In genomic region chr14:75081835-75082234, GRCh38 we compare ENCODE assay signal across 16 cellular contexts. TPM values are rescaled to one million over a fixed set of nuclear protein-coding genes. Genes with fewer than 3 reads are reported as not detected.
A peak's percentile ranks its signal among the peaks of the same experiment; 100 is the strongest.
DNase-seq lines count a peak whose midpoint lies in the region; ATAC-seq and TF ChIP-seq lines count a peak whose summit lies in the region.
"Had no signal": no experiment of that assay in that cellular context is flagged by ENCODE, and none has a peak within 500 bp of the region (broad histone marks: within the 10 kb centered on the region; RNA-seq: fewer than 3 reads in every experiment).

No MANE protein-coding gene starts in this region.

- TF ChIP-seq CTCF in VCaP (conservative IDR thresholded peaks at IDR 0.05) (no peak), esophagus muscularis mucosa (IDR thresholded peaks at IDR 0.05) (no peak), mesothelial cell of epicardium (IDR thresholded peaks at IDR 0.05; ENCODE audit: unreplicated experiment) (no peak)

- CTCF ChIA-PET in activated CD4-positive, alpha-beta T cell treated with anti-CD3 and anti-CD28 coated beads for 36 hours (lab: Charles Lee) = interaction anchor here (0.7 kb wide), 1 partner anchor 12 kb away, joined by 3 read pairs; the partner anchor contains the start of gene ZC2HC1C

- no peaks in the 10 kb centered on the region for H3K27me3 ChIP-seq in esophagus muscularis mucosa
- no peaks in the 10 kb centered on the region for H3K27me3 ChIP-seq in skeletal muscle tissue (ENCODE audit: control insufficient read depth in 3 of 3, insufficient read depth in 3 of 3, low read length in 3 of 3)

- H3K9me3 Mint-ChIP-seq in mesothelial cell of epicardium = no peaks in the 10 kb centered on the region
- H3K9me3 Mint-ChIP-seq in activated CD4-positive, alpha-beta T cell treated with anti-CD3 and anti-CD28 coated beads for 36 hours (ENCODE audit: low read depth) = no peaks in the 10 kb centered on the region
- H3K9me3 Mint-ChIP-seq: CD4-positive, CD25-positive, alpha-beta regulatory T cell had no signal

- TF ChIP-seq EP300 in esophagus muscularis mucosa (IDR thresholded peaks at IDR 0.05) = no peak

- no peak for ATAC-seq in activated CD4-positive, alpha-beta T cell treated with anti-CD3 and anti-CD28 coated beads for 36 hours
- ATAC-seq: GM12878 had no signal

- H3K4me1 Mint-ChIP-seq in mesothelial cell of epicardium = no peaks in the 10 kb centered on the region
- peaks cover 25% of the 10 kb centered on the region for H3K4me1 Mint-ChIP-seq in activated CD4-positive, alpha-beta T cell treated with anti-CD3 and anti-CD28 coated beads for 36 hours
- H3K4me1 Mint-ChIP-seq: CD4-positive, CD25-positive, alpha-beta regulatory T cell had no signal

- no peak overlapping the region for H3K4me3 Mint-ChIP-seq in mesothelial cell of epicardium
- no peak overlapping the region for H3K4me3 Mint-ChIP-seq in activated CD4-positive, alpha-beta T cell treated with anti-CD3 and anti-CD28 coated beads for 36 hours
- H3K4me3 Mint-ChIP-seq: CD4-positive, CD25-positive, alpha-beta regulatory T cell had no signal

- POLR2A ChIA-PET in activated CD4-positive, alpha-beta T cell treated with anti-CD3 and anti-CD28 coated beads for 36 hours (lab: Charles Lee) = no interaction called here

- H3K36me3 ChIP-seq in esophagus muscularis mucosa (peaks cover 30 to 58% (median 43%) of the 10 kb centered on the region in 4 donors), skeletal muscle tissue (ENCODE audit: control insufficient read depth in 3 of 3, insufficient read depth in 3 of 3, low read length in 3 of 3) (peaks cover 22 to 48% (median 43%) of the 10 kb centered on the region in 3 donors)

- no peaks in the 10 kb centered on the region for H3K27me3 Mint-ChIP-seq in mesothelial cell of epicardium (ENCODE audit: low read depth)
- H3K27me3 Mint-ChIP-seq in activated CD4-positive, alpha-beta T cell treated with anti-CD3 and anti-CD28 coated beads for 36 hours = no peaks in the 10 kb centered on the region
- H3K27me3 Mint-ChIP-seq: CD4-positive, CD25-positive, alpha-beta regulatory T cell had no signal

- H3K27ac Mint-ChIP-seq in mesothelial cell of epicardium = peak overlapping the region; percentile 12
- H3K27ac Mint-ChIP-seq in activated CD4-positive, alpha-beta T cell treated with anti-CD3 and anti-CD28 coated beads for 36 hours = no peak overlapping the region

- H3K27ac ChIP-seq in VCaP = peak overlapping the region; percentile 15; the same call in 1 of the 2 replicates
- H3K27ac ChIP-seq in esophagus muscularis mucosa (replicated peaks in 1 of 4) = peak overlapping the region; percentile 33 to 73 (median 62)
- H3K27ac ChIP-seq in skeletal muscle tissue (ENCODE audit: low read depth, low read length) = peak overlapping the region; percentile 31
- H3K27ac ChIP-seq: RWPE1 had no signal

- no peaks in the 10 kb centered on the region for H3K9me3 ChIP-seq in esophagus muscularis mucosa
- H3K9me3 ChIP-seq in skeletal muscle tissue (ENCODE audit: control insufficient read depth in 3 of 3, low read length in 3 of 3) = no peaks in the 10 kb centered on the region
- H3K9me3 ChIP-seq: HAP-1 had no signal

- DNase-seq in esophagus muscularis mucosa (ENCODE audit: extremely low spot score) = no peak
- no peak for DNase-seq in mesothelial cell of epicardium (ENCODE audit: low spot score in 2 of 2, unreplicated experiment in 2 of 2)
- DNase-seq in effector CD8-positive, alpha-beta T cell (lab: John Stamatoyannopoulos, UW) = no peak
- DNase-seq in NCI-H2029 treated with DMSO at 0.1 percent for 48 hours (lab: John Stamatoyannopoulos, UW) = no peak
- DNase-seq in activated CD4-positive, alpha-beta T cell treated with anti-CD3 and anti-CD28 coated beads for 36 hours = no peak
- DNase-seq in NCI-H146 treated with DMSO at 0.1 percent for 48 hours (lab: John Stamatoyannopoulos, UW; ENCODE audit: unreplicated experiment) = no peak
- DNase-seq: CD4-positive, CD25-positive, alpha-beta regulatory T cell; NCI-H1436; NCI-H2107; NCI-H226; NCI-H526 treated with DMSO at 0.1 percent for 48 hours had no signal

- intact Hi-C loops in esophagus muscularis mucosa (cut with DNase I) = loop anchor here (10.0 kb wide), 2 partner anchors 77 to 167 kb away; partner anchors contain the start of gene EIF2B2
- intact Hi-C loops in activated CD4-positive, alpha-beta T cell treated with anti-CD3 and anti-CD28 coated beads for 36 hours (cut with DNase I, micrococcal nuclease) = no loop called here

- H3K36me3 Mint-ChIP-seq in mesothelial cell of epicardium = peaks cover 34% of the 10 kb centered on the region
- peaks cover 9% of the 10 kb centered on the region for H3K36me3 Mint-ChIP-seq in activated CD4-positive, alpha-beta T cell treated with anti-CD3 and anti-CD28 coated beads for 36 hours (ENCODE audit: low read depth)

- no peak for TF ChIP-seq POLR2A in esophagus muscularis mucosa (IDR thresholded peaks at IDR 0.05; ENCODE audit: low read depth)

- H3K4me3 ChIP-seq in esophagus muscularis mucosa (no peak overlapping the region), skeletal muscle tissue (ENCODE audit: low read length in 3 of 3) (no peak overlapping the region)
- H3K4me3 ChIP-seq: GM12878, HAP-1 had no signal

- no peak overlapping the region for H3K9ac ChIP-seq in skeletal muscle tissue (ENCODE audit: low read depth in 1 of 3, low read length in 3 of 3)

- H3K4me1 ChIP-seq in esophagus muscularis mucosa (peaks cover 0 to 26% (median 26%) of the 10 kb centered on the region in 4 donors), skeletal muscle tissue (ENCODE audit: control insufficient read depth in 3 of 3, insufficient read depth in 3 of 3, low read length in 3 of 3) (peaks cover 0 to 4% (median 0%) of the 10 kb centered on the region in 3 donors)
- H3K4me1 ChIP-seq: HAP-1 had no signal

- WGBS in esophagus muscularis mucosa = 41% methylated on average over 2 of the region's 2 CpGs

RNA-seq across cellular contexts. Expression of gene ZC2HC1C, which starts 12.4 kb away (rescaled TPM):
- total RNA-seq in esophagus muscularis mucosa (1 to 10 TPM; 4.3 to 7.1 (median 5.9) TPM), mesothelial cell of epicardium (2.3 to 3.6 TPM (median 2.4 TPM) in 3 replicates), skeletal muscle tissue (under 0.01 TPM)
- total RNA-seq in activated CD4-positive, alpha-beta T cell treated with anti-CD3 and anti-CD28 coated beads for 36 hours = 1 to 10 TPM; 1.2 to 1.3 TPM

RNA-seq across cellular contexts. Expression of gene ACYP1, which starts 18.0 kb away (rescaled TPM):
- total RNA-seq in esophagus muscularis mucosa = 10 to 100 TPM in 3 of 4 donors, 1 to 10 TPM in 1; 9.1 to 20.3 (median 16.9) TPM
- 16.7 to 17.5 TPM (median 17.3 TPM) in 3 replicates for total RNA-seq in mesothelial cell of epicardium
- total RNA-seq in skeletal muscle tissue = 8.4 TPM
- 10 to 100 TPM; 37.0 to 40.2 TPM for total RNA-seq in activated CD4-positive, alpha-beta T cell treated with anti-CD3 and anti-CD28 coated beads for 36 hours

RNA-seq across cellular contexts. Expression of gene MLH3, which starts 30.6 kb away (rescaled TPM):
- total RNA-seq in esophagus muscularis mucosa (10 to 100 TPM; 24.5 to 40.7 (median 32.9) TPM), mesothelial cell of epicardium (40.3 to 47.4 TPM (median 47.0 TPM) in 3 replicates), skeletal muscle tissue (48.0 TPM)
- 10 to 100 TPM; 28.1 to 30.8 TPM for total RNA-seq in activated CD4-positive, alpha-beta T cell treated with anti-CD3 and anti-CD28 coated beads for 36 hours

RNA-seq across cellular contexts. Expression of gene NEK9, which starts 45.0 kb away (rescaled TPM):
- total RNA-seq in esophagus muscularis mucosa = 100 to 1,000 TPM in 1 of 4 donors, 10 to 100 TPM in 3; 52.3 to 111 (median 79.0) TPM
- 116 to 133 TPM (median 121 TPM) in 3 replicates for total RNA-seq in mesothelial cell of epicardium
- total RNA-seq in skeletal muscle tissue = 59.0 TPM
- total RNA-seq in activated CD4-positive, alpha-beta T cell treated with anti-CD3 and anti-CD28 coated beads for 36 hours = 10 to 100 TPM; 45.2 to 58.7 TPM
